ENCODE assay signal across 8 cellular contexts in the genomic region with DNA sequence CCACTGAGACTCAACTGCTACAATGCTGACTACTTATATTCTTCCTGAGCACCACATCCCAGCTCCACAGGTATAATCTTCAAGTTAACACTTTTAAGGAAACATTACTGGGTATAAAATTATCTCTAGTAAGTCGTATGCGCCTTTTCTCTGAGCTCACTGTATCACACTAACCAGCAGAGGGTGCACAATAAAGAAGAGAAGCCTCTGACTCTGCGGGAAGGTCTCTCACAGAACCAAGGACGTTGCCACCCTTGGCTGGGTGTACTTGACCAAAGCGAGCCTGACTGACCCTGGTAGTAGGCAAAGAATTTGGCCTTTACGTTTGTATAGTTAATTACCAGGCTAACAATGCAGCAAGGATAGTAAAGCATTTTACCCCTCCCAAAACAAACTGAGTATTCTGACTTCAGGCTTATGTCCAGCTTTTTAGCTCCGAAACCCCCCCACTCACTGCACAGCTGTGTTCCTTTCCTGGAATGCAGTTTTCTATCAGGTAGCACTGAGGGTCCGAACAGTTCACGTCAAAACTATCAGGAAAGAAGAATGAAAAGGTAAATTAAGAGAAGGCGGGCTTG. TPM values are rescaled to one million over a fixed set of nuclear protein-coding genes. Genes with fewer than 3 reads are reported as not detected.
DNase-seq lines count a peak whose midpoint lies in the region; ATAC-seq, FAIRE-seq and TF ChIP-seq lines count a peak whose summit lies in the region.

A gene with protein sequence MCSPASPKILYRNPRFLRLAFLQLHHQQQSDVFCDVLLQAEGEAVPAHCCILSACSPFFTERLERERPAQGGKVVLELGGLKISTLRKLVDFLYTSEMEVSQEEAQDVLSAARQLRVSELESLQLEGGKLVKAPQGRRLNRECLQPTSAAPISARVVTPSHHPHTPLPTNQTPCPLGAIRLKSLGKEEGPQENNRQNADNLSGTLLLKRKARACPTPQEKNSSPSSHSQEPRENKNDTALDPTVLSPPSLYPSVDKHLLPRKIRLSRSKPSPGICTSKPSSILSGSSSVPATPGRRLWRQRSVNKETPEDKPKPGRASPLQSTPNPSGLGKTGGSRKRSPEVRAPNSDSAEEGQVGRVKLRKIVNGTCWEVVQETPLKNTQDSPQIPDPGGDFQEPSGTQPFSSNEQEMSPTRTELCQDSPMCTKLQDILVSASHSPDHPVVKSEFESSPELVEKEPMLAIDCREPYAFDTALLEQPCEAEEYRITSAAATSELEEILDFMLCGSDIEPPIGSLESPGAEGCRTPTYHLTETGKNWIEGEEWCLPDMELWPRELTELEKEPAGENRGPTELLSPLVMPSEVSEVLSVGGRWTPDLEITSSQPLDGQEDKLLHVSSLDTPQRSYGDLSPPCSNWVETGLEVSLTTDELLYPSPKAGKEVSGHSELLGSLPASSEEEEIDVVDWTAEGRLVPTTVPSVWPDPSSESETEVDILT (minus strand): TSS at position 144 of the 578 bp plus-strand sequence. CDS start 631 bp downstream, outside the sequence.

- intact Hi-C loops in right lobe of liver (cut with DNase I) = loop anchor here in 1 of 2 donors (5.0 kb wide), 1 partner anchor 51 kb away; no protein-coding TSS in a partner anchor

- peak; percentile 57 to 76 for DNase-seq in A549 (ENCODE audit: low read depth in 1 of 2, low spot score in 1 of 2)
- peak; percentile 11 to 67 for DNase-seq in NCI-H526 (lab: John Stamatoyannopoulos, UW)
- peak; percentile 58 for DNase-seq in bronchial epithelial cell (ENCODE audit: low read depth)
- DNase-seq in right lobe of liver = no peak
- DNase-seq in effector CD8-positive, alpha-beta T cell (lab: John Stamatoyannopoulos, UW) = no peak
- DNase-seq in omental fat pad (ENCODE audit: low spot score) = no peak

- H3K27me3 ChIP-seq in bronchial epithelial cell (ENCODE audit: control insufficient read depth, insufficient read depth, low read length) = no peaks in the 10 kb centered on the region
- no peaks in the 10 kb centered on the region for H3K27me3 ChIP-seq in right lobe of liver

- no peak for TF ChIP-seq POLR2A in A549 (IDR thresholded peaks at IDR 0.05; ENCODE audit: low read length)
- no peak for TF ChIP-seq POLR2A in right lobe of liver (IDR thresholded peaks at IDR 0.05)

- peaks cover 4% of the 10 kb centered on the region; the same call in 1 of the 3 replicates for H3K4me1 ChIP-seq in A549
- peaks cover 0 to 3% (median 0%) of the 10 kb centered on the region in 4 donors for H3K4me1 ChIP-seq in right lobe of liver

- WGBS in A549 (ENCODE audit: missing lambda C conversion rate) = 33% methylated on average over 10 of the region's 10 CpGs
- 34% methylated on average over 10 of the region's 10 CpGs for WGBS in right lobe of liver (ENCODE audit: insufficient coverage, low coverage, low lambda C conversion rate, missing lambda C conversion rate)

- H3K4me3 ChIP-seq in A549 (no peak within 1 kb of the TSS), bronchial epithelial cell (ENCODE audit: low read depth, low read length) (no peak within 1 kb of the TSS), right lobe of liver (no peak within 1 kb of the TSS)

- no peak for TF ChIP-seq EP300 in A549 (IDR thresholded peaks at IDR 0.05)

- POLR2A ChIA-PET in A549 (lab: Yijun Ruan, JAX) = interaction anchor here (1.4 to 2.2 kb wide), 4 partner anchors 10 to 49 kb away, joined by 3 to 18 read pairs (median 6); partner anchors contain the start of genes CTNND1, MED19 and SELENOH

- peak within 1 kb of the TSS in 1 of 2 experiments; percentile 30; a peak in 1 of 6 replicates for H3K27ac ChIP-seq in A549
- no peak within 1 kb of the TSS for H3K27ac ChIP-seq in right lobe of liver

- TF ChIP-seq CTCF in A549 (IDR thresholded peaks at IDR 0.05) (peak; percentile 65), GM12873 (IDR thresholded peaks at IDR 0.05; ENCODE audit: insufficient read depth, low read depth, low read length, missing control alignments) (peak; percentile 46), bronchial epithelial cell (IDR thresholded peaks at IDR 0.05; ENCODE audit: insufficient read depth, low read length, severe bottlenecking) (peak; percentile 56), right lobe of liver (IDR thresholded peaks at IDR 0.05) (peak; percentile 50 to 60 (median 56)), omental fat pad (IDR thresholded peaks at IDR 0.05) (no peak)

- H3K36me3 ChIP-seq in bronchial epithelial cell (ENCODE audit: control insufficient read depth, insufficient read depth, low read length) (no peaks in the 10 kb centered on the region), right lobe of liver (no peaks in the 10 kb centered on the region)

- TF ChIP-seq RAD21 in A549 (conservative IDR thresholded peaks at IDR 0.05 in 1 of 2, IDR thresholded peaks at IDR 0.05 in 1 of 2) = peak; percentile 67 to 68

- ATAC-seq in A549 (peak; percentile 96), right lobe of liver (peak; percentile 91 to 95 (median 94)), omental fat pad (ENCODE audit: low FRiP score) (no peak), GM19035 (IDR thresholded peaks at IDR 0.05; ENCODE audit: unreplicated experiment) (no peak)

- H3K9me3 ChIP-seq in A549 (no peaks in the 10 kb centered on the region), right lobe of liver (no peaks in the 10 kb centered on the region)

- H3K4me2 ChIP-seq in A549 = 0 out of 3 replicates have a peak within 1 kb of the TSS, but pooled peaks have one; percentile 11

- FAIRE-seq in A549 (lab: Jason Lieb, UNC) (peak; percentile 23), bronchial epithelial cell (lab: Jason Lieb, UNC) (no peak)

- CTCF ChIA-PET in A549 (lab: Yijun Ruan, JAX) = interaction anchor here (0.6 to 10.0 kb wide), 29 partner anchors 8 to 766 kb away, joined by 3 to 231 read pairs (median 4); partner anchors contain the start of genes CTNND1 and SELENOH

TF ChIP-seq in A549, 52 proteins besides CTCF, POLR2A, EP300 and RAD21:
- peak; percentile 85 for TF ChIP-seq SMC3 (IDR thresholded peaks at IDR 0.05)
- TF ChIP-seq KDM5A (IDR thresholded peaks at IDR 0.05) = no peak
- TF ChIP-seq HOXB13 (CRISPR knock-in tag; IDR thresholded peaks at IDR 0.05; ENCODE audit: low read depth) = no peak

RNA-seq across cellular contexts. Expression of the gene that starts here (rescaled TPM):
- polyA plus RNA-seq in A549 (2011; rRNA removed) (not detected in 2 replicates), A549 (2017; fragmentation: RNase III; extraction: RNeasy Plus Mini Kit Qiagen cat#74134 plus additional on column Dnase treatment) (not detected in 3 replicates)
- polyA plus RNA-seq in A549 (2012; cell fraction: cytosol; rRNA removed) = not detected in 2 replicates
- not detected in 2 replicates for polyA plus RNA-seq in A549 (2012; cell fraction: nucleus; rRNA removed)
- polyA minus RNA-seq in A549 (2011; rRNA and poly(A)+ RNA removed) = not detected in 2 replicates
- total RNA-seq in bronchial epithelial cell (not detected in 2 replicates), right lobe of liver (not detected), omental fat pad (not detected)

Comparison
In these comparisons a context has a peak if more than half of its experiments do, and no peak if none do; other contexts are left out.
1. Peak in DNase-seq, ATAC-seq and H3K4me2 ChIP-seq in A549; RNA of the gene not detected or under 1 TPM.
2. Peak in DNase-seq in bronchial epithelial cell; RNA of the gene not detected or under 1 TPM.
3. Peak in ATAC-seq in right lobe of liver; RNA of the gene not detected or under 1 TPM.
4. DNase-seq: peak in NCI-H526 (2 of 2); none in right lobe of liver (0 of 3), effector CD8-positive, alpha-beta T cell (single experiment) and omental fat pad (single experiment).
5. CTCF ChIP-seq: peak in A549 (single experiment), GM12873 (single experiment), bronchial epithelial cell (single experiment) and right lobe of liver (4 of 4); none in omental fat pad (0 of 3).